In the genomic region with DNA sequence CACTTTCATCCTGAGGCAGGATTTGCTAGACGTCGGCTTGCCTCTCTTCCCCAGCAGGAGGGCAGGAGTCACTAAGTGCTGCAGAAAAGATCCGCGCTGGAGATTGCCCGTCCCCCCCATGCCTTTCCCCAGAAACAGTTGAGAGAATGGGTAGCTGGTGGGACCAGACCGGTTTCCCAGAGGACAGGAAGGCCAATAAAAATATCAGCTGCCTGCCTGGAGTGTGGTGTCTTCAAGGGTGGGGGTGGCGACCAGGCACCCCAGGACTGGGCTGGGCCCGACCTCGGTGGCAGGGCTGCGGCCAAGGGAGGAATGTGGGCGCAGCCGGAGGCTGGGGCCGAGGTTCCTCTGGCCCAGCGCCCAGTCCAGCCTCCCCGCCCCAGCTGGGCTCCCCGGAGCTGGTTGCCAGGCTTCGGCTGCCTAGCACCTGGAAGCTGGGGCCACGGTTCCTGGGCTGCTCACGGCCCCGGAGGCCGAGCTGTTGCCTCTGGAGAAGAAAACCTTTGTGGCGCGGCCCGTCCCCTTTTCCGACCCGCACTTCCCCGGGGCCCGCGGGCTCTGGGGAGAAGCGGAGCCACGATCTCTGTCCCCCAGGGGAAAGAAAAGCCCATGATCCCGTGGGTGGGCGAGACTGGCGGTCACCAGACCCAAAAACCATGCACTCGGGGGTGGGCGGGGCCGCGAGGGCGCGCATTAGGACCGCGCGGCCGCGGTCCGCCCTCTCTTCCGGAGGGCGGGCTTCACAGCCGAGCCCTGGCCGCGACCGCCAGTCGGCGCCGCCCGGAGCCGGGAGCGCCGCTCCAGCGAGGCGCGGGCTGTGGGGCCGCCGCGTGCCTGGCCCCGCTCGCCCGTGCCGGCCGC, we compare ENCODE assay signal across 8 cellular contexts.
DNase-seq lines count a peak whose midpoint lies in the region; ATAC-seq and TF ChIP-seq lines count a peak whose summit lies in the region.

A gene with protein sequence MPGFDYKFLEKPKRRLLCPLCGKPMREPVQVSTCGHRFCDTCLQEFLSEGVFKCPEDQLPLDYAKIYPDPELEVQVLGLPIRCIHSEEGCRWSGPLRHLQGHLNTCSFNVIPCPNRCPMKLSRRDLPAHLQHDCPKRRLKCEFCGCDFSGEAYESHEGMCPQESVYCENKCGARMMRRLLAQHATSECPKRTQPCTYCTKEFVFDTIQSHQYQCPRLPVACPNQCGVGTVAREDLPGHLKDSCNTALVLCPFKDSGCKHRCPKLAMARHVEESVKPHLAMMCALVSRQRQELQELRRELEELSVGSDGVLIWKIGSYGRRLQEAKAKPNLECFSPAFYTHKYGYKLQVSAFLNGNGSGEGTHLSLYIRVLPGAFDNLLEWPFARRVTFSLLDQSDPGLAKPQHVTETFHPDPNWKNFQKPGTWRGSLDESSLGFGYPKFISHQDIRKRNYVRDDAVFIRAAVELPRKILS (plus strand): TSS at position 769 of the 861 bp plus-strand sequence. CDS start 102 bp downstream, outside the sequence.

- H3K27ac Mint-ChIP-seq in central memory CD8-positive, alpha-beta T cell (ENCODE audit: low read depth): peak within 1 kb of the TSS; percentile 86

- CTCF ChIA-PET in AG04449 (lab: Yijun Ruan, JAX): interaction anchor here (1.2 to 17.9 kb wide), 5 partner anchors 9 to 172 kb away, joined by 3 to 603 read pairs (median 16); a partner anchor contains a TSS

- ATAC-seq in GM18861 (IDR thresholded peaks at IDR 0.05; ENCODE audit: unreplicated experiment) (peak; percentile 41), HG03097 (IDR thresholded peaks at IDR 0.05; ENCODE audit: low FRiP score, unreplicated experiment) (peak; percentile 52)
- peak; percentile 91 for ATAC-seq in central memory CD8-positive, alpha-beta T cell (replicated peaks; ENCODE audit: extremely low read depth, poor library complexity, severe bottlenecking)

- peak within 1 kb of the TSS; percentile 80 for H3K4me3 Mint-ChIP-seq in central memory CD8-positive, alpha-beta T cell

- peak within 1 kb of the TSS; percentile 93 for H3K4me3 ChIP-seq in AG04449 (ENCODE audit: low read depth, low read length)

- no peaks in the 10 kb centered on the region for H3K27me3 Mint-ChIP-seq in central memory CD8-positive, alpha-beta T cell

- DNase-seq in AG04449 (ENCODE audit: low read depth, low spot score) (no peak), NCI-H2227 treated with DMSO at 0.1 percent for 48 hours (lab: John Stamatoyannopoulos, UW) (peak; percentile 79), islet precursor cell (peak; percentile 99)
- DNase-seq in activated CD4-positive, CD25-positive, alpha-beta regulatory T cell (lab: John Stamatoyannopoulos, UW): peak; percentile 53 to 66 (median 60)
- DNase-seq in central memory CD8-positive, alpha-beta T cell (ENCODE audit: low spot score in 2 of 2): peak; percentile 47 to 48
- DNase-seq in stimulated activated CD4-positive, alpha-beta T cell treated with anti-CD3 and anti-CD28 coated beads, Interleukin-12 subunit alpha, Interleukin-12 subunit beta, amount 100 ng/mL, for 24 hours (ENCODE audit: low read depth in 2 of 2): peak; percentile 57 to 83

- POLR2A ChIA-PET in AG04449 (lab: Yijun Ruan, JAX): interaction anchor here (0.8 to 13.2 kb wide), 5 partner anchors 9 to 67 kb away, joined by 3 to 174 read pairs (median 3); a partner anchor contains a TSS

- peaks cover 13% of the 10 kb centered on the region for H3K36me3 Mint-ChIP-seq in central memory CD8-positive, alpha-beta T cell (ENCODE audit: insufficient read depth)

- no peaks in the 10 kb centered on the region for H3K9me3 Mint-ChIP-seq in central memory CD8-positive, alpha-beta T cell

- H3K4me1 Mint-ChIP-seq in central memory CD8-positive, alpha-beta T cell: peaks cover 29% of the 10 kb centered on the region

- TF ChIP-seq CTCF in AG04449 (IDR thresholded peaks at IDR 0.05; ENCODE audit: insufficient read depth, low read length, missing control alignments): peak; percentile 6

Comparison
In these comparisons a context has a peak if more than half of its experiments do, and no peak if none do; other contexts are left out.
1. ATAC-seq: peak in every context shown above with its lines; median percentile 91 in central memory CD8-positive, alpha-beta T cell; 52 in HG03097; 41 in GM18861.